In the genomic region with DNA sequence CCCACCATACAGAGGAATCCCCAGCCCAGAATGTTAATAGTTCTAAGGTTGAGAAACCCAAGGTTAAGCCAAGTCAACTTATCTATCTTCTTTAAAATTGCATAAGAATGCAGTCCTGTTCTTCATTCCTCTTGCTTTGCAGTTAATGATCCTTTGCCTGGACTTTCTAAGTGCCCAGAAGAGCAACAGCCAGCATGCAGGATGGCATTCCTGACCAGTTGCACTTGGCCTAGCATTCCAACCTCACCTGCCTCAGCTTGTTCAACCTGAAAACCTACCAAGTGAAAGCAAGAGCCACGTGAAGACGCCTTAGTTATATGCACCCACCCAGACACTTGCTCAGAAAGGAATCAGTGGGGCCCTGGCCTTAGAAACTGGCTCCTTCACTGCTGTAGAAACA, we compare ENCODE assay signal across 1 cellular context.
TF ChIP-seq lines count a peak whose summit lies in the region.

No MANE protein-coding gene starts in this region.

TF ChIP-seq in HepG2, 621 proteins besides CTCF, POLR2A, EP300 and RAD21 (continued from another document):
- TF ChIP-seq, protein P1, sequence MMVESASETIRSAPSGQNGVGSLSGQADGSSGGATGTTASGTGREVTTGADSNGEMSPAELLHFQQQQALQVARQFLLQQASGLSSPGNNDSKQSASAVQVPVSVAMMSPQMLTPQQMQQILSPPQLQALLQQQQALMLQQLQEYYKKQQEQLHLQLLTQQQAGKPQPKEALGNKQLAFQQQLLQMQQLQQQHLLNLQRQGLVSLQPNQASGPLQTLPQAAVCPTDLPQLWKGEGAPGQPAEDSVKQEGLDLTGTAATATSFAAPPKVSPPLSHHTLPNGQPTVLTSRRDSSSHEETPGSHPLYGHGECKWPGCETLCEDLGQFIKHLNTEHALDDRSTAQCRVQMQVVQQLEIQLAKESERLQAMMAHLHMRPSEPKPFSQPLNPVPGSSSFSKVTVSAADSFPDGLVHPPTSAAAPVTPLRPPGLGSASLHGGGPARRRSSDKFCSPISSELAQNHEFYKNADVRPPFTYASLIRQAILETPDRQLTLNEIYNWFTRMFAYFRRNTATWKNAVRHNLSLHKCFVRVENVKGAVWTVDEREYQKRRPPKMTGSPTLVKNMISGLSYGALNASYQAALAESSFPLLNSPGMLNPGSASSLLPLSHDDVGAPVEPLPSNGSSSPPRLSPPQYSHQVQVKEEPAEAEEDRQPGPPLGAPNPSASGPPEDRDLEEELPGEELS (CRISPR knock-in tag; IDR thresholded peaks at IDR 0.05): no peak
- TF ChIP-seq ZBTB7A (CRISPR knock-in tag; IDR thresholded peaks at IDR 0.05) (no peak), MYC (CRISPR knock-in tag; IDR thresholded peaks at IDR 0.05; ENCODE audit: borderline replicate concordance) (no peak), ZBTB33 (CRISPR knock-in tag; IDR thresholded peaks at IDR 0.05) (no peak), U2AF2 (IDR thresholded peaks at IDR 0.05; ENCODE audit: low read depth, low read length) (no peak), ZNF776 (CRISPR knock-in tag; IDR thresholded peaks at IDR 0.05) (no peak), NFE2 (CRISPR knock-in tag; IDR thresholded peaks at IDR 0.05) (no peak), BHLHE40 (IDR thresholded peaks at IDR 0.05; ENCODE audit: low read length) (no peak), GATAD2A (CRISPR knock-in tag; IDR thresholded peaks at IDR 0.05) (no peak), HIC2 (CRISPR knock-in tag; IDR thresholded peaks at IDR 0.05; ENCODE audit: low read depth) (no peak), NR2F2 (IDR thresholded peaks at IDR 0.05; ENCODE audit: borderline replicate concordance, low read depth) (no peak), ZNF564 (CRISPR knock-in tag; IDR thresholded peaks at IDR 0.05) (no peak), ZNF17 (CRISPR knock-in tag; IDR thresholded peaks at IDR 0.05) (no peak), ZNF782 (CRISPR knock-in tag; IDR thresholded peaks at IDR 0.05; ENCODE audit: borderline replicate concordance) (no peak), MYNN (CRISPR knock-in tag; IDR thresholded peaks at IDR 0.05; ENCODE audit: low read depth) (no peak), ATF7 (IDR thresholded peaks at IDR 0.05) (no peak), ATF7 (CRISPR knock-in tag; IDR thresholded peaks at IDR 0.05) (no peak)
- TF ChIP-seq, protein P2, sequence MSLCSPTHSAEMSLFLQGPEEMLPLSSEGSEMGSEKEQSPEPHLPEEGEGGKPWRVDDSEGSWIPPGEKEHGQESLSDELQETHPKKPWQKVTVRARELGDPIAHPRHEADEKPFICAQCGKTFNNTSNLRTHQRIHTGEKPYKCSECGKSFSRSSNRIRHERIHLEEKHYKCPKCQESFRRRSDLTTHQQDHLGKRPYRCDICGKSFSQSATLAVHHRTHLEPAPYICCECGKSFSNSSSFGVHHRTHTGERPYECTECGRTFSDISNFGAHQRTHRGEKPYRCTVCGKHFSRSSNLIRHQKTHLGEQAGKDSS (CRISPR knock-in tag; IDR thresholded peaks at IDR 0.05; ENCODE audit: borderline replicate concordance, low read depth): no peak
- TF ChIP-seq, protein P3, sequence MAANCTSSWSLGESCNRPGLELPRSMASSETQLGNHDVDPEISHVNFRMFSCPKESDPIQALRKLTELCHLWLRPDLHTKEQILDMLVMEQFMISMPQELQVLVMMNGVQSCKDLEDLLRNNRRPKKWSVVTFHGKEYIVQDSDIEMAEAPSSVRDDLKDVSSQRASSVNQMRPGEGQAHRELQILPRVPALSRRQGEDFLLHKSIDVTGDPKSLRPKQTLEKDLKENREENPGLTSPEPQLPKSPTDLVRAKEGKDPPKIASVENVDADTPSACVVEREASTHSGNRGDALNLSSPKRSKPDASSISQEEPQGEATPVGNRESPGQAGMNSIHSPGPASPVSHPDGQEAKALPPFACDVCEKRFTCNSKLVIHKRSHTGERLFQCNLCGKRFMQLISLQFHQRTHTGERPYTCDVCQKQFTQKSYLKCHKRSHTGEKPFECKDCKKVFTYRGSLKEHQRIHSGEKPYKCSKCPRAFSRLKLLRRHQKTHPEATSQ (CRISPR knock-in tag; IDR thresholded peaks at IDR 0.05; ENCODE audit: borderline replicate concordance): no peak
- TF ChIP-seq, protein P4, sequence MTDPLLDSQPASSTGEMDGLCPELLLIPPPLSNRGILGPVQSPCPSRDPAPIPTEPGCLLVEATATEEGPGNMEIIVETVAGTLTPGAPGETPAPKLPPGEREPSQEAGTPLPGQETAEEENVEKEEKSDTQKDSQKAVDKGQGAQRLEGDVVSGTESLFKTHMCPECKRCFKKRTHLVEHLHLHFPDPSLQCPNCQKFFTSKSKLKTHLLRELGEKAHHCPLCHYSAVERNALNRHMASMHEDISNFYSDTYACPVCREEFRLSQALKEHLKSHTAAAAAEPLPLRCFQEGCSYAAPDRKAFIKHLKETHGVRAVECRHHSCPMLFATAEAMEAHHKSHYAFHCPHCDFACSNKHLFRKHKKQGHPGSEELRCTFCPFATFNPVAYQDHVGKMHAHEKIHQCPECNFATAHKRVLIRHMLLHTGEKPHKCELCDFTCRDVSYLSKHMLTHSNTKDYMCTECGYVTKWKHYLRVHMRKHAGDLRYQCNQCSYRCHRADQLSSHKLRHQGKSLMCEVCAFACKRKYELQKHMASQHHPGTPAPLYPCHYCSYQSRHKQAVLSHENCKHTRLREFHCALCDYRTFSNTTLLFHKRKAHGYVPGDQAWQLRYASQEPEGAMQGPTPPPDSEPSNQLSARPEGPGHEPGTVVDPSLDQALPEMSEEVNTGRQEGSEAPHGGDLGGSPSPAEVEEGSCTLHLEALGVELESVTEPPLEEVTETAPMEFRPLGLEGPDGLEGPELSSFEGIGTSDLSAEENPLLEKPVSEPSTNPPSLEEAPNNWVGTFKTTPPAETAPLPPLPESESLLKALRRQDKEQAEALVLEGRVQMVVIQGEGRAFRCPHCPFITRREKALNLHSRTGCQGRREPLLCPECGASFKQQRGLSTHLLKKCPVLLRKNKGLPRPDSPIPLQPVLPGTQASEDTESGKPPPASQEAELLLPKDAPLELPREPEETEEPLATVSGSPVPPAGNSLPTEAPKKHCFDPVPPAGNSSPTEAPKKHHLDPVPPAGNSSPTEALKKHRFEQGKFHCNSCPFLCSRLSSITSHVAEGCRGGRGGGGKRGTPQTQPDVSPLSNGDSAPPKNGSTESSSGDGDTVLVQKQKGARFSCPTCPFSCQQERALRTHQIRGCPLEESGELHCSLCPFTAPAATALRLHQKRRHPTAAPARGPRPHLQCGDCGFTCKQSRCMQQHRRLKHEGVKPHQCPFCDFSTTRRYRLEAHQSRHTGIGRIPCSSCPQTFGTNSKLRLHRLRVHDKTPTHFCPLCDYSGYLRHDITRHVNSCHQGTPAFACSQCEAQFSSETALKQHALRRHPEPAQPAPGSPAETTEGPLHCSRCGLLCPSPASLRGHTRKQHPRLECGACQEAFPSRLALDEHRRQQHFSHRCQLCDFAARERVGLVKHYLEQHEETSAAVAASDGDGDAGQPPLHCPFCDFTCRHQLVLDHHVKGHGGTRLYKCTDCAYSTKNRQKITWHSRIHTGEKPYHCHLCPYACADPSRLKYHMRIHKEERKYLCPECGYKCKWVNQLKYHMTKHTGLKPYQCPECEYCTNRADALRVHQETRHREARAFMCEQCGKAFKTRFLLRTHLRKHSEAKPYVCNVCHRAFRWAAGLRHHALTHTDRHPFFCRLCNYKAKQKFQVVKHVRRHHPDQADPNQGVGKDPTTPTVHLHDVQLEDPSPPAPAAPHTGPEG (CRISPR knock-in tag; IDR thresholded peaks at IDR 0.05): no peak
